In genomic region chr13:20960663-20961309, GRCh38 we compare ENCODE assay signal across 15 cellular contexts. TPM values are rescaled to one million over a fixed set of nuclear protein-coding genes. Genes with fewer than 3 reads are reported as not detected.
DNase-seq lines count a peak whose midpoint lies in the region; ATAC-seq lines count a peak whose summit lies in the region.
"Had no signal": no experiment of that assay in that cellular context is flagged by ENCODE, and none has a peak within 500 bp of the region (broad histone marks: within the 10 kb centered on the region; RNA-seq: fewer than 3 reads in every experiment).

No MANE protein-coding gene starts in this region.

- H2AFZ ChIP-seq in GM23248, result peak overlapping the region; percentile 27; the same call in 1 of the 2 replicates
- peak overlapping the region; percentile 45 for H2AFZ ChIP-seq in neuronal stem cell (ENCODE audit: low read length)

- peaks cover 7% of the 10 kb centered on the region for H3K4me1 Mint-ChIP-seq in T-helper 17 cell
- peaks cover 5 to 8% (median 5%) of the 10 kb centered on the region in 3 donors for H3K4me1 Mint-ChIP-seq in T-cell

- peaks cover 31% of the 10 kb centered on the region for H3K27me3 Mint-ChIP-seq in T-helper 17 cell
- H3K27me3 Mint-ChIP-seq in T-cell, result peaks cover 11 to 17% of the 10 kb centered on the region in 2 donors

- no peak overlapping the region for H3K23ac ChIP-seq in neuronal stem cell (ENCODE audit: low read depth, low read length, poor library complexity)

- no peak for ATAC-seq in T-helper 17 cell
- no peak for ATAC-seq in HG03097 (IDR thresholded peaks at IDR 0.05; ENCODE audit: low FRiP score, unreplicated experiment)
- ATAC-seq in T-cell (replicated peaks in 1 of 4), result no peak

- no peak overlapping the region for H4K8ac ChIP-seq in neuronal stem cell (ENCODE audit: low read depth, low read length)

- in situ Hi-C loops in GM23248 (cut with MboI), result no loop called here

- H3K4me1 ChIP-seq in GM23248 (ENCODE audit: insufficient read depth) (no peaks in the 10 kb centered on the region), neuronal stem cell (ENCODE audit: control insufficient read depth in 2 of 2, insufficient read depth in 1 of 2, low read depth in 1 of 2, low read length in 2 of 2) (no peaks in the 10 kb centered on the region)

- H3K9me3 ChIP-seq in GM23248 (ENCODE audit: low read depth) (no peaks in the 10 kb centered on the region), T-helper 17 cell (ENCODE audit: control insufficient read depth, low read length, poor library complexity, severe bottlenecking) (no peaks in the 10 kb centered on the region), neuronal stem cell (replicated peaks in 1 of 2; ENCODE audit: control insufficient read depth in 2 of 2, insufficient read depth in 1 of 2, low read depth in 1 of 2, low read length in 2 of 2) (no peaks in the 10 kb centered on the region)
- H3K9me3 ChIP-seq: spleen had no signal

- H2AK5ac ChIP-seq in neuronal stem cell (ENCODE audit: low read depth, low read length), result no peak overlapping the region

- no peak overlapping the region for H2BK120ac ChIP-seq in neuronal stem cell (ENCODE audit: low read depth, low read length)

- H2BK5ac ChIP-seq in neuronal stem cell (ENCODE audit: low read length), result no peak overlapping the region

- no peaks in the 10 kb centered on the region for H3K79me1 ChIP-seq in neuronal stem cell (ENCODE audit: low read depth, low read length)

- H3K4me3 Mint-ChIP-seq in T-helper 17 cell (peak overlapping the region; percentile 19), T-cell (no peak overlapping the region)

- H3K9me2 ChIP-seq in GM23248 (ENCODE audit: insufficient read depth), result no peaks in the 10 kb centered on the region

- DNase-seq in GM23248 (no peak), NCI-H2029 (lab: John Stamatoyannopoulos, UW) (peak; percentile 0), T-helper 17 cell (no peak), neuronal stem cell (ENCODE audit: low spot score) (no peak), T-cell (no peak), T1000 (lab: John Stamatoyannopoulos, UW) (no peak), 8988T (no peak)
- DNase-seq: activated CD4-positive, alpha-beta T cell treated with anti-CD3 and anti-CD28 coated beads, Interleukin-2, amount 50 U/mL, for 4 hours; activated effector memory CD4-positive, alpha-beta T cell treated with Interleukin-2 at 50 U/mL for 16 hours; brain microvascular endothelial cell; glutamatergic neuron; spleen; T-helper 1 cell had no signal

- H4K91ac ChIP-seq in neuronal stem cell (ENCODE audit: low read depth, low read length, poor library complexity), result no peak overlapping the region

- H3K27ac Mint-ChIP-seq in T-helper 17 cell (no peak overlapping the region), T-cell (no peak overlapping the region)

- H3K4ac ChIP-seq in neuronal stem cell (ENCODE audit: low read length), result no peak overlapping the region

- no peak overlapping the region for H3K14ac ChIP-seq in neuronal stem cell (ENCODE audit: low read length)

- H3K27me3 ChIP-seq in GM23248 (replicated peaks; ENCODE audit: insufficient read depth), result no peaks in the 10 kb centered on the region; the same call in 1 of the 2 replicates
- H3K27me3 ChIP-seq in neuronal stem cell (ENCODE audit: control insufficient read depth in 3 of 3, insufficient read depth in 3 of 3, low read depth in 1 of 3, low read length in 3 of 3), result no peaks in the 10 kb centered on the region
- H3K27me3 ChIP-seq: brain microvascular endothelial cell had no signal

- H3K9ac ChIP-seq in GM23248 (no peak overlapping the region), neuronal stem cell (ENCODE audit: low read depth, low read length, poor library complexity) (no peak overlapping the region)

- 15 to 17% methylated on average over 14 of the region's 14 CpGs for WGBS in GM23248 (ENCODE audit: low coverage in 1 of 2, low lambda C conversion rate in 2 of 2, missing lambda C conversion rate in 2 of 2), 2 experiments
- WGBS in neuronal stem cell (ENCODE audit: extremely low coverage in 2 of 2, insufficient read length in 2 of 2, insufficient replicate concordance in 1 of 2), 2 donors, result no CpG with 5 or more reads among the region's 14 CpGs

- no peaks in the 10 kb centered on the region for H4K20me1 ChIP-seq in GM23248 (ENCODE audit: insufficient read depth)

- no peaks in the 10 kb centered on the region for H3K9me3 Mint-ChIP-seq in T-cell

- no peaks in the 10 kb centered on the region for H3K79me2 ChIP-seq in GM23248 (ENCODE audit: insufficient read depth)

- H3K4me3 ChIP-seq in GM23248 (0 out of 2 replicates have a peak overlapping the region, but pooled peaks have one; percentile 22), neuronal stem cell (ENCODE audit: low read length in 2 of 2) (no peak overlapping the region)

- no peak overlapping the region for H2BK15ac ChIP-seq in neuronal stem cell (ENCODE audit: low read length)

- H3K18ac ChIP-seq in neuronal stem cell (ENCODE audit: low read length), result no peak overlapping the region

- H3K4me2 ChIP-seq in GM23248 (ENCODE audit: unreplicated experiment) (no peak overlapping the region), neuronal stem cell (ENCODE audit: insufficient read depth, low read length, poor library complexity, severe bottlenecking) (no peak overlapping the region)

- H3K36me3 ChIP-seq in GM23248 (ENCODE audit: low read depth) (no peaks in the 10 kb centered on the region), neuronal stem cell (replicated peaks in 1 of 2; ENCODE audit: control insufficient read depth in 2 of 2, insufficient read depth in 2 of 2, low read length in 2 of 2) (no peaks in the 10 kb centered on the region)
- H3K36me3 ChIP-seq: brain microvascular endothelial cell, spleen had no signal

- no peaks in the 10 kb centered on the region for H3F3A ChIP-seq in GM23248 (ENCODE audit: insufficient read depth)

- H2BK12ac ChIP-seq in neuronal stem cell (ENCODE audit: low read length), result no peak overlapping the region

- H3K36me3 Mint-ChIP-seq in T-helper 17 cell (ENCODE audit: low read depth) (no peaks in the 10 kb centered on the region), T-cell (no peaks in the 10 kb centered on the region)

- no peak overlapping the region for H3K27ac ChIP-seq in GM23248
- no peak overlapping the region for H3K27ac ChIP-seq in neuronal stem cell (replicated peaks; ENCODE audit: low read length)
- H3K27ac ChIP-seq: brain microvascular endothelial cell, HL-60, spleen had no signal

- POLR2A ChIA-PET in T-cell (lab: Charles Lee), result no interaction called here

- CTCF ChIA-PET in T-cell (lab: Charles Lee), result no interaction called here

RNA-seq across cellular contexts. Expression of gene XPO4, which starts 58.2 kb away (rescaled TPM):
- total RNA-seq in GM23248 (2014; rRNA removed; shearing (Covaris generic)), result 13.8 and 15.0 TPM in 2 replicates
- polyA plus RNA-seq in GM23248 (2016; fragmentation: Nextera tagmentation; extraction: Ambion mirVana), result 4.3 and 4.9 TPM in 2 replicates
- total RNA-seq in T-helper 17 cell (10 to 100 TPM; 23.4 to 25.3 TPM), T-cell (10 to 100 TPM; 20.7 to 22.5 (median 22.0) TPM)
- 9.9 TPM for polyA plus RNA-seq in neuronal stem cell (2013, experiment 1 of 2)
- 9.9 TPM for polyA plus RNA-seq in neuronal stem cell (2013, experiment 2 of 2)
